ENCODE assay signal across 28 cellular contexts in the genomic region with DNA sequence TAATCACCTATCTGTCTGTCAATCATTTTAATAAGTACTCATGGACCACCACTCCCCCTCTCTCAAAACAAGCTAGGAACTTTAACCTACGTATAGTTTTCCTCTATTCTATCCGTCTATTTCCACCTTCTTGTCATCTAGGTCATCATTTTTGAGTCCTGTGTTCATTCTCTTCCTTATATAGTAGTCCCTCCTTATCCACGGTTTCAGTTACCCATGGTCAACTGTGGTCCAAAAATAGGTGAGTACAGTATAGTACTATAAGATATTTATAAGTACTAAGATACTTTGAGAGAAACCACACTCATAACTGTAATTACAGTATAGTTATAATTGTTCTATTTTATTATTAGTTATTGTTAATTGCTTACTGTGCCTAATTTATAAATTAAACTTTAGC.
"Had no signal": no experiment of that assay in that cellular context is flagged by ENCODE, and none has a peak within 500 bp of the region (broad histone marks: within the 10 kb centered on the region; RNA-seq: fewer than 3 reads in every experiment).

No MANE protein-coding gene starts in this region.

- H3K4me2 ChIP-seq: hepatocyte, neural progenitor cell had no signal

- H3K27me3 Mint-ChIP-seq: naive B cell; natural killer cell treated with Interleukin-12 subunit alpha and Interleukin-12 subunit beta and Interleukin-15 and Interleukin-18, amount 100 ng/mL, for 72 hours; progenitor cell of endocrine pancreas; stimulated activated memory B cell treated with anti-CD40 and anti-IgM and Interleukin-4, amounts not matched to agents 10 μg/mL and 1 μg/mL and 100 μg/mL, for 72 hours; type B pancreatic cell had no signal

- H3K27me3 ChIP-seq: esophagus muscularis mucosa, foreskin keratinocyte, gastroesophageal sphincter, heart left ventricle, hepatocyte, left lung, neural progenitor cell, spleen, testis, tibial artery had no signal

- H3K27ac ChIP-seq: coronary artery, esophagus muscularis mucosa, foreskin keratinocyte, gastroesophageal sphincter, heart left ventricle, hepatocyte, left lung, lower lobe of right lung, neural progenitor cell, parathyroid adenoma, spleen, testis, tibial artery had no signal

- ATAC-seq: foreskin keratinocyte; gastroesophageal sphincter; heart left ventricle; left cardiac atrium; left lung; lower lobe of right lung; mucosa of descending colon; natural killer cell treated with Interleukin-12 subunit alpha and Interleukin-12 subunit beta and Interleukin-15 and Interleukin-18, amount 100 ng/mL, for 72 hours; sciatic nerve; stimulated activated memory B cell treated with anti-CD40 and anti-IgM and Interleukin-4, amounts not matched to agents 10 μg/mL and 1 μg/mL and 100 μg/mL, for 72 hours; stimulated activated naive CD8-positive, alpha-beta T cell treated with anti-CD3 and anti-CD28 coated beads, Interleukin-15, Interleukin-2, amounts not matched to agents 100 U/mL and 50 U/mL, for 24 hours had no signal

- H2AFZ ChIP-seq: hepatocyte, neural progenitor cell, parathyroid adenoma had no signal

- H3K9me3 ChIP-seq: esophagus muscularis mucosa, gastroesophageal sphincter, heart left ventricle, left lung, lower lobe of right lung, mucosa of descending colon, spleen, testis, tibial artery had no signal

- DNase-seq: dermis blood vessel endothelial cell; effector memory CD4-positive, alpha-beta T cell; foreskin keratinocyte; heart left ventricle; left cardiac atrium; left lung; lower lobe of right lung; mesenchymal stem cell; mucosa of descending colon; naive B cell; spleen; stimulated activated CD4-positive, alpha-beta T cell treated with anti-CD3 and anti-CD28 coated beads, Interleukin-4, amount 100 ng/mL, for 4 hours; stimulated activated naive CD8-positive, alpha-beta T cell treated with anti-CD3 and anti-CD28 coated beads, Interleukin-15, Interleukin-2, amounts not matched to agents 100 U/mL and 50 U/mL, for 24 hours; substantia nigra; testis; tibial artery had no signal

- H3K4me3 Mint-ChIP-seq: mesothelial cell of epicardium; naive B cell; natural killer cell treated with Interleukin-12 subunit alpha and Interleukin-12 subunit beta and Interleukin-15 and Interleukin-18, amount 100 ng/mL, for 72 hours; neural progenitor cell; stimulated activated memory B cell treated with anti-CD40 and anti-IgM and Interleukin-4, amounts not matched to agents 10 μg/mL and 1 μg/mL and 100 μg/mL, for 72 hours; type B pancreatic cell had no signal

- H3K4me1 ChIP-seq: parathyroid adenoma, testis had no signal

- H3K36me3 ChIP-seq: esophagus muscularis mucosa, gastroesophageal sphincter had no signal

- H3K9me3 Mint-ChIP-seq: mesothelial cell of epicardium; naive B cell; natural killer cell treated with Interleukin-12 subunit alpha and Interleukin-12 subunit beta and Interleukin-15 and Interleukin-18, amount 100 ng/mL, for 72 hours; stimulated activated memory B cell treated with anti-CD40 and anti-IgM and Interleukin-4, amounts not matched to agents 10 μg/mL and 1 μg/mL and 100 μg/mL, for 72 hours; type B pancreatic cell had no signal

- H3K27ac Mint-ChIP-seq: natural killer cell treated with Interleukin-12 subunit alpha and Interleukin-12 subunit beta and Interleukin-15 and Interleukin-18, amount 100 ng/mL, for 72 hours; neural progenitor cell; progenitor cell of endocrine pancreas; stimulated activated memory B cell treated with anti-CD40 and anti-IgM and Interleukin-4, amounts not matched to agents 10 μg/mL and 1 μg/mL and 100 μg/mL, for 72 hours; type B pancreatic cell had no signal

- H3K36me3 Mint-ChIP-seq: natural killer cell treated with Interleukin-12 subunit alpha and Interleukin-12 subunit beta and Interleukin-15 and Interleukin-18, amount 100 ng/mL, for 72 hours had no signal

- H3K9ac ChIP-seq: neural progenitor cell, parathyroid adenoma had no signal

- H3K4me3 ChIP-seq: coronary artery, esophagus muscularis mucosa, gastroesophageal sphincter, heart left ventricle, hepatocyte, left lung, lower lobe of right lung, mucosa of descending colon, neural progenitor cell, spleen, testis, tibial artery had no signal
